Comparison of ENCODE assay signal across 26 cellular contexts in genomic region chr16:72018470-72018869, GRCh38. TPM values are rescaled to one million over a fixed set of nuclear protein-coding genes. Genes with fewer than 3 reads are reported as not detected.
"Had no signal": no experiment of that assay in that cellular context is flagged by ENCODE, and none has a peak within 500 bp of the region (broad histone marks: within the 10 kb centered on the region; RNA-seq: fewer than 3 reads in every experiment).

No MANE protein-coding gene starts in this region.

- H3K27me3 ChIP-seq: sigmoid colon, thyroid gland had no signal

- ATAC-seq: activated CD4-positive, CD25-positive, alpha-beta regulatory T cell treated with anti-CD3 and anti-CD28 coated beads, Interleukin-2, amount 50 U/mL, for 24 hours; activated CD8-positive, alpha-beta memory T cell treated with anti-CD3 and anti-CD28 coated beads, Interleukin-2, amount 10 ng/mL, durations not matched to agents 7 days and 5 days; activated CD8-positive, alpha-beta T cell treated with anti-CD3 and anti-CD28 coated beads for 36 hours; activated naive CD4-positive, alpha-beta T cell treated with anti-CD3 and anti-CD28 coated beads, Interleukin-2, amount 50 U/mL, for 72 hours; naive thymus-derived CD4-positive, alpha-beta T cell; stimulated activated naive B cell treated with anti-CD40 and anti-IgM and Interleukin-4, amounts not matched to agents 10 μg/mL and 1 μg/mL and 100 μg/mL, for 72 hours had no signal

- H3K27ac ChIP-seq: sigmoid colon, thyroid gland, VCaP had no signal

- H3K4me3 ChIP-seq: lung, sigmoid colon, smooth muscle cell, thyroid gland had no signal

- H3K9me3 ChIP-seq: sigmoid colon, thyroid gland had no signal

- DNase-seq: activated CD4-positive, alpha-beta T cell treated with anti-CD3 and anti-CD28 coated beads, Interleukin-2, amount 10 ng/mL, durations not matched to agents 7 days and 5 days; activated CD8-positive, alpha-beta memory T cell treated with anti-CD3 and anti-CD28 coated beads, Interleukin-2, amount 10 ng/mL, durations not matched to agents 7 days and 5 days; activated CD8-positive, alpha-beta T cell treated with anti-CD3 and anti-CD28 coated beads for 36 hours; activated gamma-delta T cell treated with Interleukin-2 at 50 U/mL for 16 hours; activated T-cell treated with anti-CD3 and anti-CD28 coated beads for 4 hours; aorta; effector CD8-positive, alpha-beta T cell; erythroblast; foreskin fibroblast; hippocampal formation; kidney glomerular epithelial cell; naive thymus-derived CD4-positive, alpha-beta T cell; occipital lobe; sigmoid colon; stimulated activated CD4-positive, alpha-beta T cell treated with anti-CD3 and anti-CD28 coated beads, Interleukin-15, amount 100 ng/mL, for 24 hours; stimulated activated naive B cell treated with anti-CD40 and anti-IgM and Interleukin-4, amounts not matched to agents 10 μg/mL and 1 μg/mL and 100 μg/mL, for 72 hours; thyroid gland had no signal

- H3K4me1 ChIP-seq: sigmoid colon, thyroid gland had no signal

RNA-seq across cellular contexts. Expression of gene PKD1L3, which starts 18.3 kb away (rescaled TPM):
- total RNA-seq: fibroblast of lung, neural crest cell had no signal

RNA-seq across cellular contexts. Expression of gene HP, which starts 35.8 kb away (rescaled TPM):
- total RNA-seq: activated CD4-positive, alpha-beta T cell treated with anti-CD3 and anti-CD28 coated beads, Interleukin-2, amount 10 ng/mL, durations not matched to agents 7 days and 5 days; activated CD8-positive, alpha-beta memory T cell treated with anti-CD3 and anti-CD28 coated beads, Interleukin-2, amount 10 ng/mL, durations not matched to agents 7 days and 5 days; activated CD8-positive, alpha-beta T cell treated with anti-CD3 and anti-CD28 coated beads for 36 hours; activated naive CD4-positive, alpha-beta T cell treated with anti-CD3 and anti-CD28 coated beads, Interleukin-2, amount 50 U/mL, for 72 hours; fibroblast of lung; neural crest cell; smooth muscle cell; T-helper 2 cell treated with Interferon-gamma antibody and Interleukin-4, amounts not matched to agents 100 ng/mL and 5 ng/mL, for 36 hours had no signal

RNA-seq across cellular contexts. Expression of gene HPR, which starts 44.6 kb away (rescaled TPM):
- total RNA-seq: activated CD4-positive, alpha-beta T cell treated with anti-CD3 and anti-CD28 coated beads, Interleukin-2, amount 10 ng/mL, durations not matched to agents 7 days and 5 days; activated CD8-positive, alpha-beta memory T cell treated with anti-CD3 and anti-CD28 coated beads, Interleukin-2, amount 10 ng/mL, durations not matched to agents 7 days and 5 days; activated CD8-positive, alpha-beta T cell treated with anti-CD3 and anti-CD28 coated beads for 36 hours; activated naive CD4-positive, alpha-beta T cell treated with anti-CD3 and anti-CD28 coated beads, Interleukin-2, amount 50 U/mL, for 72 hours; fibroblast of lung; naive thymus-derived CD4-positive, alpha-beta T cell; neural crest cell; occipital lobe; smooth muscle cell; T-helper 2 cell treated with Interferon-gamma antibody and Interleukin-4, amounts not matched to agents 100 ng/mL and 5 ng/mL, for 36 hours; thyroid gland; urinary bladder had no signal
